19 cellular contexts compared by ENCODE assay signal in genomic region chr22:39435616-39436015, GRCh38. TPM values are rescaled to one million over a fixed set of nuclear protein-coding genes. Genes with fewer than 3 reads are reported as not detected.
"Had no signal": no experiment of that assay in that cellular context is flagged by ENCODE, and none has a peak within 500 bp of the region (broad histone marks: within the 10 kb centered on the region; RNA-seq: fewer than 3 reads in every experiment).

No MANE protein-coding gene starts in this region.

- H3K27ac ChIP-seq: breast epithelium, coronary artery, epithelial cell of prostate, ovary, prostate gland, spleen, VCaP had no signal

- FAIRE-seq: keratinocyte had no signal

- H3K27me3 ChIP-seq: breast epithelium, ovary, spleen had no signal

- H3K9me3 ChIP-seq: breast epithelium, heart left ventricle, ovary, prostate gland, spleen had no signal

- DNase-seq: activated CD4-positive, CD25-positive, alpha-beta regulatory T cell treated with anti-CD3 and anti-CD28 coated beads, Interleukin-2, amount 50 U/mL, for 72 hours; activated T-cell treated with anti-CD3 and anti-CD28 coated beads, Interleukin-2, amount 50 U/mL, for 1 hour; cerebellar nuclear complex; endodermal cell; heart left ventricle; left ventricle myocardium superior; mammary epithelial cell; naive thymus-derived CD8-positive, alpha-beta T cell; ovary; spleen; stimulated activated CD4-positive, alpha-beta T cell treated with anti-CD3 and anti-CD28 coated beads, Interleukin-4, amount 100 ng/mL, for 24 hours; stimulated activated naive CD4-positive, alpha-beta T cell treated with Interleukin-2 at 50 U/mL for 16 hours had no signal

- ATAC-seq: activated T-helper 17 cell treated with anti-CD3 and anti-CD28 coated beads, Interleukin-2, amount 50 U/mL, for 72 hours; heart left ventricle; left ventricle myocardium superior; naive thymus-derived CD8-positive, alpha-beta T cell had no signal

- H3K4me1 ChIP-seq: prostate gland had no signal

- H3K4me3 ChIP-seq: breast epithelium, coronary artery, heart left ventricle, ovary, prostate gland, spleen had no signal

- H3K36me3 ChIP-seq: breast epithelium, ovary, prostate gland had no signal

RNA-seq across cellular contexts. Expression of gene MGAT3, which starts 21.2 kb away (rescaled TPM):
- polyA plus RNA-seq: keratinocyte, mammary epithelial cell had no signal
